8 cellular contexts compared by ENCODE assay signal in genomic region chr17:75625813-75626486, GRCh38. TPM values are rescaled to one million over a fixed set of nuclear protein-coding genes. Genes with fewer than 3 reads are reported as not detected.
DNase-seq lines count a peak whose midpoint lies in the region; ATAC-seq, FAIRE-seq and TF ChIP-seq lines count a peak whose summit lies in the region.

No MANE protein-coding gene starts in this region.

- no peak overlapping the region for H3K4me3 Mint-ChIP-seq in CD8-positive, alpha-beta memory T cell

- TF ChIP-seq EP300 in esophagus muscularis mucosa (IDR thresholded peaks at IDR 0.05), result no peak
- TF ChIP-seq EP300 in suprapubic skin (IDR thresholded peaks at IDR 0.05), result no peak

- 20% methylated on average over 3 of the region's 15 CpGs for WGBS in esophagus muscularis mucosa
- 85 to 87% methylated on average over 15 of the region's 15 CpGs for WGBS in pancreas, 2 donors
- 88% methylated on average over 5 of the region's 15 CpGs for WGBS in suprapubic skin

- H3K36me3 Mint-ChIP-seq in CD8-positive, alpha-beta memory T cell, result peaks cover 0 to 19% (median 3%) of the 10 kb centered on the region in 3 donors

- H3K36me3 ChIP-seq in esophagus muscularis mucosa (peaks cover 10 to 89% (median 71%) of the 10 kb centered on the region in 4 donors), pancreas (no peaks in the 10 kb centered on the region), suprapubic skin (peaks cover 56% of the 10 kb centered on the region)
- no peaks in the 10 kb centered on the region for H3K36me3 ChIP-seq in CD8-positive, alpha-beta memory T cell (ENCODE audit: insufficient read depth, low read length)

- H3K27ac ChIP-seq in AG04450 (ENCODE audit: low read depth, low read length) (no peak overlapping the region), esophagus muscularis mucosa (replicated peaks in 1 of 4) (no peak overlapping the region), pancreas (no peak overlapping the region), suprapubic skin (no peak overlapping the region)
- H3K27ac ChIP-seq in CD8-positive, alpha-beta memory T cell (ENCODE audit: low read depth, low read length), result no peak overlapping the region

- CTCF ChIA-PET in AG04450 (lab: Charles Lee), result interaction anchor here (1.3 to 3.0 kb wide), 3 partner anchors 7 to 26 kb away, joined by 3 to 23 read pairs (median 7); partner anchors contain the start of gene SMIM5
- CTCF ChIA-PET in CD8-positive, alpha-beta memory T cell (lab: Charles Lee), result interaction anchor here (0.9 to 12.6 kb wide), 6 partner anchors 9 to 136 kb away, joined by 3 to 181 read pairs (median 4); no protein-coding TSS in a partner anchor

- no peaks in the 10 kb centered on the region for H3K9me3 Mint-ChIP-seq in CD8-positive, alpha-beta memory T cell

- no peaks in the 10 kb centered on the region for H3K9me3 ChIP-seq in AG04450 (ENCODE audit: control insufficient read depth, insufficient read depth, low read length)
- H3K9me3 ChIP-seq in esophagus muscularis mucosa, result no peaks in the 10 kb centered on the region
- H3K9me3 ChIP-seq in pancreas, result no peaks in the 10 kb centered on the region
- H3K9me3 ChIP-seq in suprapubic skin, result no peaks in the 10 kb centered on the region
- no peaks in the 10 kb centered on the region for H3K9me3 ChIP-seq in CD8-positive, alpha-beta memory T cell (ENCODE audit: low read length)

- peak in 3 of 4 donors; percentile 35 to 61 (median 55) for ATAC-seq in pancreas

- no peaks in the 10 kb centered on the region for H3K4me1 ChIP-seq in esophagus muscularis mucosa
- no peaks in the 10 kb centered on the region for H3K4me1 ChIP-seq in pancreas
- no peaks in the 10 kb centered on the region for H3K4me1 ChIP-seq in suprapubic skin
- H3K4me1 ChIP-seq in CD8-positive, alpha-beta memory T cell (ENCODE audit: insufficient read depth, low read length), result no peaks in the 10 kb centered on the region

- POLR2A ChIA-PET in AG04450 (lab: Yijun Ruan, JAX), result no interaction called here
- POLR2A ChIA-PET in CD8-positive, alpha-beta memory T cell (lab: Charles Lee), result no interaction called here

- H3K4me3 ChIP-seq in AG04450 (ENCODE audit: low read depth, low read length) (no peak overlapping the region), GM12875 (ENCODE audit: low read depth, low read length) (no peak overlapping the region), esophagus muscularis mucosa (no peak overlapping the region), pancreas (no peak overlapping the region), suprapubic skin (no peak overlapping the region)
- no peak overlapping the region for H3K4me3 ChIP-seq in CD8-positive, alpha-beta memory T cell (ENCODE audit: low read length)

- intact Hi-C loops in esophagus muscularis mucosa (cut with DNase I) (no loop called here), pancreas (cut with DNase I) (loop anchor here in 1 of 3 donors (5.0 kb wide), 1 partner anchor 126 kb away; no protein-coding TSS in a partner anchor)

- TF ChIP-seq POLR2A in esophagus muscularis mucosa (IDR thresholded peaks at IDR 0.05; ENCODE audit: low read depth), result no peak
- TF ChIP-seq POLR2A in suprapubic skin (IDR thresholded peaks at IDR 0.05), result no peak

- no peak for DNase-seq in AG04450 (ENCODE audit: low read depth, low spot score)
- peak; percentile 72 for DNase-seq in SK-MEL-5 (ENCODE audit: low read depth, low spot score)
- DNase-seq in esophagus muscularis mucosa (ENCODE audit: extremely low spot score), result no peak
- peak in 1 of 6 donors; percentile 63 for DNase-seq in pancreas
- no peak for DNase-seq in suprapubic skin (ENCODE audit: low spot score in 2 of 2)
- no peak for DNase-seq in dedifferentiated amniotic fluid mesenchymal stem cell (ENCODE audit: extremely low spot score)
- no peak for DNase-seq in CD8-positive, alpha-beta memory T cell

- FAIRE-seq in pancreas (lab: Jason Lieb, UNC), result no peak

- in situ Hi-C loops in SK-MEL-5 (cut with HindIII; ENCODE audit: low pct_unique_long_range_greater_than_20kb, low sequenced_read_pairs), result no loop called here

- H3K27me3 Mint-ChIP-seq in CD8-positive, alpha-beta memory T cell, result peaks cover 0 to 2% of the 10 kb centered on the region in 2 donors

- H3K27me3 ChIP-seq in AG04450 (ENCODE audit: control insufficient read depth, insufficient read depth, low read length) (peaks cover 8% of the 10 kb centered on the region), esophagus muscularis mucosa (no peaks in the 10 kb centered on the region), pancreas (no peaks in the 10 kb centered on the region), suprapubic skin (no peaks in the 10 kb centered on the region)
- H3K27me3 ChIP-seq in CD8-positive, alpha-beta memory T cell (ENCODE audit: insufficient read depth, low read length, poor library complexity, severe bottlenecking), result no peaks in the 10 kb centered on the region

- H3K4me1 Mint-ChIP-seq in CD8-positive, alpha-beta memory T cell, result no peaks in the 10 kb centered on the region

- TF ChIP-seq CTCF in AG04450 (IDR thresholded peaks at IDR 0.05; ENCODE audit: low read depth, low read length), result peak; percentile 69
- TF ChIP-seq CTCF in GM12875 (IDR thresholded peaks at IDR 0.05; ENCODE audit: borderline replicate concordance, insufficient read depth, low read depth, low read length), result peak; percentile 83
- peak; percentile 12 to 59 (median 25) for TF ChIP-seq CTCF in esophagus muscularis mucosa (IDR thresholded peaks at IDR 0.05)
- peak in 3 of 4 donors; percentile 11 to 38 (median 35) for TF ChIP-seq CTCF in pancreas (IDR thresholded peaks at IDR 0.05)
- TF ChIP-seq CTCF in suprapubic skin (IDR thresholded peaks at IDR 0.05), result peak in 1 of 2 donors; percentile 59

- no peak overlapping the region for H3K27ac Mint-ChIP-seq in CD8-positive, alpha-beta memory T cell

RNA-seq across cellular contexts. Expression of gene SMIM5, which starts 7.3 kb away (rescaled TPM):
- polyA plus RNA-seq in AG04450 (2011; rRNA removed) (not detected in 2 replicates), pancreas (10 to 100 TPM in 1 of 2 donors, 1 to 10 TPM in 1; 6.3 to 15.3 TPM)
- not detected in 2 replicates for polyA minus RNA-seq in AG04450 (2011; rRNA and poly(A)+ RNA removed)
- total RNA-seq in SK-MEL-5 (2014; rRNA removed; shearing (Covaris generic)), result not detected in 2 replicates
- not detected in 2 replicates for polyA plus RNA-seq in SK-MEL-5 (2015; cell fraction: cytosol; rRNA removed)
- polyA plus RNA-seq in SK-MEL-5 (2015; cell fraction: nucleus; rRNA removed), result not detected in 2 replicates
- total RNA-seq in esophagus muscularis mucosa (1 to 10 TPM; 4.3 to 6.6 (median 5.6) TPM), pancreas (1 to 10 TPM in 1 of 6 donors, under 1 TPM in 5; 0.55 to 1.2 (median 0.82) TPM), suprapubic skin (10 to 100 TPM in 2 of 4 donors, 1 to 10 TPM in 2; 1.7 to 11.8 (median 8.6) TPM)
- total RNA-seq in CD8-positive, alpha-beta memory T cell, result under 1 TPM in 1 of 2 experiments, not detected in 1; 0.20 TPM
- polyA plus RNA-seq in CD8-positive, alpha-beta memory T cell, result 0.13 TPM

RNA-seq across cellular contexts. Expression of gene MYO15B, which starts 38.4 kb away (rescaled TPM):
- polyA plus RNA-seq in AG04450 (2011; rRNA removed), result 0.52 and 0.79 TPM in 2 replicates
- polyA minus RNA-seq in AG04450 (2011; rRNA and poly(A)+ RNA removed), result 0.56 and 1.7 TPM in 2 replicates
- total RNA-seq in SK-MEL-5 (2014; rRNA removed; shearing (Covaris generic)), result 1.6 and 2.6 TPM in 2 replicates
- 0.58 and 5.7 TPM in 2 replicates for polyA plus RNA-seq in SK-MEL-5 (2015; cell fraction: cytosol; rRNA removed)
- 31.8 and 32.4 TPM in 2 replicates for polyA plus RNA-seq in SK-MEL-5 (2015; cell fraction: nucleus; rRNA removed)
- 10 to 100 TPM; 34.5 to 61.9 (median 43.4) TPM for total RNA-seq in esophagus muscularis mucosa
- 10 to 100 TPM; 25.9 to 82.0 (median 38.6) TPM for total RNA-seq in pancreas
- 100 to 1,000 TPM; 307 to 325 TPM for polyA plus RNA-seq in pancreas
- 100 to 1,000 TPM in 1 of 4 donors, 10 to 100 TPM in 3; 28.4 to 126 (median 76.1) TPM for total RNA-seq in suprapubic skin
- 10 to 100 TPM; 26.1 to 33.3 TPM for total RNA-seq in CD8-positive, alpha-beta memory T cell
- polyA plus RNA-seq in CD8-positive, alpha-beta memory T cell, result 1.6 TPM

RNA-seq across cellular contexts. Expression of gene RECQL5, which starts 41.0 kb away (rescaled TPM):
- polyA plus RNA-seq in AG04450 (2011; rRNA removed), result 9.3 and 11.9 TPM in 2 replicates
- polyA minus RNA-seq in AG04450 (2011; rRNA and poly(A)+ RNA removed), result 18.0 and 26.7 TPM in 2 replicates
- 27.7 and 32.9 TPM in 2 replicates for total RNA-seq in SK-MEL-5 (2014; rRNA removed; shearing (Covaris generic))
- polyA plus RNA-seq in SK-MEL-5 (2015; cell fraction: cytosol; rRNA removed), result 40.9 and 53.2 TPM in 2 replicates
- polyA plus RNA-seq in SK-MEL-5 (2015; cell fraction: nucleus; rRNA removed), result 374 and 389 TPM in 2 replicates
- 10 to 100 TPM in 3 of 4 donors, 1 to 10 TPM in 1; 6.3 to 14.7 (median 11.9) TPM for total RNA-seq in esophagus muscularis mucosa
- 10 to 100 TPM in 4 of 6 donors, 1 to 10 TPM in 2; 8.7 to 29.4 (median 12.8) TPM for total RNA-seq in pancreas
- 10 to 100 TPM; 54.3 to 65.2 TPM for polyA plus RNA-seq in pancreas
- total RNA-seq in suprapubic skin, result 100 to 1,000 TPM in 1 of 4 donors, 10 to 100 TPM in 3; 35.3 to 129 (median 63.6) TPM
- total RNA-seq in CD8-positive, alpha-beta memory T cell, result 10 to 100 TPM; 28.5 to 30.3 TPM
- 16.0 TPM for polyA plus RNA-seq in CD8-positive, alpha-beta memory T cell

RNA-seq across cellular contexts. Expression of gene SAP30BP, which starts 41.2 kb away (rescaled TPM):
- polyA plus RNA-seq in AG04450 (2011; rRNA removed) (74.2 and 75.4 TPM in 2 replicates), pancreas (100 to 1,000 TPM in 1 of 2 donors, 10 to 100 TPM in 1; 81.8 to 106 TPM)
- 55.5 and 56.8 TPM in 2 replicates for polyA minus RNA-seq in AG04450 (2011; rRNA and poly(A)+ RNA removed)
- 70.4 and 85.1 TPM in 2 replicates for total RNA-seq in SK-MEL-5 (2014; rRNA removed; shearing (Covaris generic))
- polyA plus RNA-seq in SK-MEL-5 (2015; cell fraction: cytosol; rRNA removed), result 49.2 and 53.8 TPM in 2 replicates
- polyA plus RNA-seq in SK-MEL-5 (2015; cell fraction: nucleus; rRNA removed), result 335 and 345 TPM in 2 replicates
- total RNA-seq in esophagus muscularis mucosa (10 to 100 TPM; 50.3 to 81.3 (median 77.6) TPM), pancreas (10 to 100 TPM; 22.4 to 45.3 (median 37.0) TPM), suprapubic skin (100 to 1,000 TPM in 1 of 4 donors, 10 to 100 TPM in 3; 67.0 to 104 (median 86.3) TPM)
- 100 to 1,000 TPM in 1 of 2 experiments, 10 to 100 TPM in 1; 98.0 to 111 TPM for total RNA-seq in CD8-positive, alpha-beta memory T cell
- 87.5 TPM for polyA plus RNA-seq in CD8-positive, alpha-beta memory T cell
